Comparison of ENCODE assay signal across 2 cellular contexts in genomic region chr1:165683848-165684485, GRCh38.
A peak's percentile ranks its signal among the peaks of the same experiment; 100 is the strongest.
TF ChIP-seq lines count a peak whose summit lies in the region.

No MANE protein-coding gene starts in this region.

TF ChIP-seq in HepG2, 621 proteins besides CTCF, POLR2A, EP300 and RAD21:
- TF ChIP-seq ZNF33A (CRISPR knock-in tag; IDR thresholded peaks at IDR 0.05; ENCODE audit: borderline replicate concordance) (no peak), MAFK (conservative IDR thresholded peaks at IDR 0.05 in 1 of 2, IDR thresholded peaks at IDR 0.05 in 1 of 2; ENCODE audit: low read length in 2 of 2) (peak; percentile 83 to 85), MAFF (IDR thresholded peaks at IDR 0.05; ENCODE audit: low read depth, low read length) (peak; percentile 80)

TF ChIP-seq in IMR-90, 13 proteins besides CTCF, POLR2A, EP300 and RAD21:
- TF ChIP-seq SMC3 (IDR thresholded peaks at IDR 0.05; ENCODE audit: low read depth, low read length) (no peak), MAFK (IDR thresholded peaks at IDR 0.05; ENCODE audit: low read depth, low read length) (peak; percentile 89)
